ENCODE assay signal across 1 cellular context in the genomic region with DNA sequence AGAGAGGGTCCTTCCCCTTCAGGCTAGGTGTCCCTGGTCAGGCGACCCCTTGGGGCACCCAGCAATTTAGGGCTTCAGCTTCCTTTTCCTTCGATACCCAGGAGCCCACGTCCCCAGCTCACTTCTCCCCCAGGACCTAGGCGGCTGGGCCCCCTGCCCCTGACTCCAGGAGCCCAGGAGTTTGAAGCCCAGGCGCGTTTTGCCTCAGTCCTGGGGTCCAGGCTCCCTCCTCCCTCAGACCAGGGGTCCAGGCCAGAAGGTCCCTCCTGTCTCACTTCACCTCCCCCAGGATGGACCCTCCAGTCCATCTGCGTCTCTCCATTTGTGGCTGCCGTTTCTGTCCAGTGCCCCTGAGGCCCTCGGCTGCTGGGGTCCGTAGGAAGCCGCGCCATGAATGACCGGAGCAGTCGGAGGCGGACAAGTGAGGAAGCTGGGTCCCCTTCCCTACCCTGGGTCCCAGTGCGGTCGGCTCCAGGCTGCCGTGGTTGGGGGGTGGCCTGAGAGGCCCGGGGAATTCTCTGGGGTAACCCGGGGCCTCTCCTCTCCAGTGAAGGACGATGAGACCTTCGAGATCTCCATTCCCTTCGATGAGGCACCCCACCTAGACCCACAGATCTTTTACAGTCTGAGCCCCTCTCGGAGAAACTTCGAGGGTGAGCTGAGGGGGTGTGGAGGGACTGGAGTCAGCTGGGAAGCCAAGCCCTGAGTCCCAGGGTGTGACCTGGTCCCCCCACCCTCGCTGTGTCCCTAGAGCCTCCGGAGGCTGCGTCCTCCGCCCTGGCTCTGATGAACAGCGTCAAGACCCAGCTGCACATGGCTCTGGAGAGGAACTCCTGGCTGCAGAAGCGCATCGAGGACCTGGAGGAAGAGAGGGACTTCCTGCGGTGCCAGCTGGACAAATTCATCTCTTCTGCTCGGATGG.
TF ChIP-seq lines count a peak whose summit lies in the region.

No MANE protein-coding gene starts in this region.

TF ChIP-seq in liver, 16 proteins besides CTCF, POLR2A, EP300 and RAD21 (continued from another document):
- TF ChIP-seq, protein P1, sequence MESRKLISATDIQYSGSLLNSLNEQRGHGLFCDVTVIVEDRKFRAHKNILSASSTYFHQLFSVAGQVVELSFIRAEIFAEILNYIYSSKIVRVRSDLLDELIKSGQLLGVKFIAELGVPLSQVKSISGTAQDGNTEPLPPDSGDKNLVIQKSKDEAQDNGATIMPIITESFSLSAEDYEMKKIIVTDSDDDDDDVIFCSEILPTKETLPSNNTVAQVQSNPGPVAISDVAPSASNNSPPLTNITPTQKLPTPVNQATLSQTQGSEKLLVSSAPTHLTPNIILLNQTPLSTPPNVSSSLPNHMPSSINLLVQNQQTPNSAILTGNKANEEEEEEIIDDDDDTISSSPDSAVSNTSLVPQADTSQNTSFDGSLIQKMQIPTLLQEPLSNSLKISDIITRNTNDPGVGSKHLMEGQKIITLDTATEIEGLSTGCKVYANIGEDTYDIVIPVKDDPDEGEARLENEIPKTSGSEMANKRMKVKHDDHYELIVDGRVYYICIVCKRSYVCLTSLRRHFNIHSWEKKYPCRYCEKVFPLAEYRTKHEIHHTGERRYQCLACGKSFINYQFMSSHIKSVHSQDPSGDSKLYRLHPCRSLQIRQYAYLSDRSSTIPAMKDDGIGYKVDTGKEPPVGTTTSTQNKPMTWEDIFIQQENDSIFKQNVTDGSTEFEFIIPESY (IDR thresholded peaks at IDR 0.05): no peak
- no peak for TF ChIP-seq YY1 (IDR thresholded peaks at IDR 0.05)
- no peak for TF ChIP-seq SP1 (IDR thresholded peaks at IDR 0.05)
- no peak for TF ChIP-seq RXRA (IDR thresholded peaks at IDR 0.05)
- TF ChIP-seq TAF1 (conservative IDR thresholded peaks at IDR 0.05): no peak
- TF ChIP-seq HNF4G (IDR thresholded peaks at IDR 0.05): no peak
- no peak for TF ChIP-seq NR2F2 (IDR thresholded peaks at IDR 0.05)
- no peak for TF ChIP-seq GABPA (IDR thresholded peaks at IDR 0.05 in 1 of 2, conservative IDR thresholded peaks at IDR 0.05 in 1 of 2)
- no peak for TF ChIP-seq FOXA2 (IDR thresholded peaks at IDR 0.05)
- TF ChIP-seq, protein P2, sequence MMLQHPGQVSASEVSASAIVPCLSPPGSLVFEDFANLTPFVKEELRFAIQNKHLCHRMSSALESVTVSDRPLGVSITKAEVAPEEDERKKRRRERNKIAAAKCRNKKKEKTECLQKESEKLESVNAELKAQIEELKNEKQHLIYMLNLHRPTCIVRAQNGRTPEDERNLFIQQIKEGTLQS (IDR thresholded peaks at IDR 0.05): no peak
